20 cellular contexts compared by ENCODE assay signal in genomic region chr22:27439131-27439530, GRCh38.
DNase-seq lines count a peak whose midpoint lies in the region; ATAC-seq, FAIRE-seq and TF ChIP-seq lines count a peak whose summit lies in the region.
"Had no signal": no experiment of that assay in that cellular context is flagged by ENCODE, and none has a peak within 500 bp of the region (broad histone marks: within the 10 kb centered on the region; RNA-seq: fewer than 3 reads in every experiment).

No MANE protein-coding gene starts in this region.

- no peak for TF ChIP-seq CTCF in K562 (IDR thresholded peaks at IDR 0.05 in 2 of 3, conservative IDR thresholded peaks at IDR 0.05 in 1 of 3; ENCODE audit: insufficient read depth in 2 of 3, low read depth in 1 of 3, low read length in 3 of 3)
- TF ChIP-seq CTCF in gastroesophageal sphincter (IDR thresholded peaks at IDR 0.05), result no peak
- no peak for TF ChIP-seq CTCF in tibial artery (IDR thresholded peaks at IDR 0.05)

- no peak for ATAC-seq in K562
- ATAC-seq in gastroesophageal sphincter, result no peak
- ATAC-seq in HG02885 (IDR thresholded peaks at IDR 0.05; ENCODE audit: poor library complexity, unreplicated experiment), result no peak
- ATAC-seq: HepG2, Panc1 had no signal

- no peaks in the 10 kb centered on the region for H3K9me3 ChIP-seq in BLaER1 treated with 17β-estradiol and CSF1 and Interleukin-3, amounts not matched to agents 10 nM and 100 nM (replicated peaks in 1 of 11)
- H3K9me3 ChIP-seq in K562 (replicated peaks; ENCODE audit: control insufficient read depth, insufficient read depth, low read depth, low read length) (no peaks in the 10 kb centered on the region), gastroesophageal sphincter (no peaks in the 10 kb centered on the region), tibial artery (no peaks in the 10 kb centered on the region)
- H3K9me3 ChIP-seq: SJSA1 had no signal

- POLR2A ChIA-PET in K562 (lab: Yijun Ruan, JAX), result no interaction called here

- WGBS in K562 (ENCODE audit: insufficient coverage, low coverage, missing lambda C conversion rate), result 3% methylated on average over 4 of the region's 4 CpGs
- 67 to 72% methylated on average over 3 to 4 of the region's 4 CpGs for WGBS in gastroesophageal sphincter (ENCODE audit: low coverage in 1 of 2), 2 donors

- TF ChIP-seq POLR2A in K562 (conservative IDR thresholded peaks at IDR 0.05) (no peak), gastroesophageal sphincter (IDR thresholded peaks at IDR 0.05) (no peak)

- no peak for TF ChIP-seq RAD21 in K562 (CRISPR knock-in tag; conservative IDR thresholded peaks at IDR 0.05 in 1 of 2, IDR thresholded peaks at IDR 0.05 in 1 of 2)

- DNase-seq in K562 (ENCODE audit: extremely low read depth in 1 of 4, low spot score in 3 of 4) (no peak), tibial artery (no peak), iPS-NIHi7 (ENCODE audit: extremely low spot score) (no peak), NCI-H2081 (lab: John Stamatoyannopoulos, UW) (no peak)
- DNase-seq: CD4-positive, CD25-positive, alpha-beta regulatory T cell; KBM-7; MM.1S; NCI-H1436; NCI-H187 treated with DMSO at 0.1 percent for 48 hours; NCI-H226; NCI-H510A treated with DMSO at 0.1 percent for 48 hours had no signal

- CTCF ChIA-PET in K562 (lab: Yijun Ruan, JAX; ENCODE audit: low intra/inter-chr PET ratio), result no interaction called here

- no peak overlapping the region for H3K27ac ChIP-seq in BLaER1 treated with 17β-estradiol and CSF1 and Interleukin-3, amounts not matched to agents 10 nM and 100 nM
- no peak overlapping the region for H3K27ac ChIP-seq in K562 (ENCODE audit: extremely low read depth, low read depth, low read length)
- peak overlapping the region in 3 of 4 donors; percentile 54 to 64 (median 55) for H3K27ac ChIP-seq in gastroesophageal sphincter
- H3K27ac ChIP-seq in tibial artery, result peak overlapping the region; percentile 50 to 65
- H3K27ac ChIP-seq: HL-60, SJSA1 had no signal

- no peak overlapping the region for H3K4me3 ChIP-seq in BLaER1 treated with 17β-estradiol and CSF1 and Interleukin-3, amounts not matched to agents 10 nM and 100 nM
- H3K4me3 ChIP-seq in K562 (no peak overlapping the region), gastroesophageal sphincter (no peak overlapping the region), tibial artery (no peak overlapping the region)
- H3K4me3 ChIP-seq: SJSA1 had no signal

- H3K4me2 ChIP-seq in BLaER1 treated with 17β-estradiol and CSF1 and Interleukin-3, amounts not matched to agents 10 nM and 100 nM, result peak overlapping the region in 6 of 11 experiments; percentile 11 to 60 (median 40); a peak in 7 of 22 replicates
- no peak overlapping the region for H3K4me2 ChIP-seq in K562 (ENCODE audit: insufficient read depth, low read length)

- peaks cover 19 to 29% (median 26%) of the 10 kb centered on the region in 10 experiments for H3K4me1 ChIP-seq in BLaER1 treated with 17β-estradiol and CSF1 and Interleukin-3, amounts not matched to agents 10 nM and 100 nM
- H3K4me1 ChIP-seq in K562 (replicated peaks in 1 of 2; ENCODE audit: control insufficient read depth in 2 of 2, insufficient read depth in 2 of 2, low read length in 2 of 2), result no peaks in the 10 kb centered on the region
- H3K4me1 ChIP-seq in gastroesophageal sphincter, result peaks cover 0 to 27% (median 12%) of the 10 kb centered on the region in 3 donors
- H3K4me1 ChIP-seq in tibial artery, result peaks cover 0 to 17% (median 12%) of the 10 kb centered on the region in 4 donors
- H3K4me1 ChIP-seq: SJSA1 had no signal

- no peaks in the 10 kb centered on the region for H3K27me3 ChIP-seq in BLaER1 treated with 17β-estradiol and CSF1 and Interleukin-3, amounts not matched to agents 10 nM and 100 nM
- H3K27me3 ChIP-seq in K562 (ENCODE audit: control insufficient read depth in 2 of 2, insufficient read depth in 2 of 2, low read length in 2 of 2) (peaks cover 0 to 32% of the 10 kb centered on the region in 2 experiments; a peak in 3 of 5 replicates), gastroesophageal sphincter (no peaks in the 10 kb centered on the region), tibial artery (no peaks in the 10 kb centered on the region)
- H3K27me3 ChIP-seq: SJSA1 had no signal

- no peaks in the 10 kb centered on the region for H3K36me3 ChIP-seq in BLaER1 treated with 17β-estradiol and CSF1 and Interleukin-3, amounts not matched to agents 10 nM and 100 nM
- no peaks in the 10 kb centered on the region for H3K36me3 ChIP-seq in K562 (ENCODE audit: control insufficient read depth, insufficient read depth, low read length)
- no peaks in the 10 kb centered on the region for H3K36me3 ChIP-seq in gastroesophageal sphincter
- H3K36me3 ChIP-seq in tibial artery, result no peaks in the 10 kb centered on the region
- H3K36me3 ChIP-seq: SJSA1 had no signal

- BruUV-seq in K562 (replicated peaks; lab: Mats Ljungman, UMichigan), result no TSS peak

- no peaks in the 10 kb centered on the region for H3K79me2 ChIP-seq in K562 (ENCODE audit: control insufficient read depth, insufficient read depth, low read length)

- intact Hi-C loops in K562 (cut with micrococcal nuclease) (no loop called here), tibial artery (cut with DNase I; ENCODE audit: low total_unique reads) (no loop called here)

- no peak overlapping the region for H3K9ac ChIP-seq in BLaER1 treated with 17β-estradiol and CSF1 and Interleukin-3, amounts not matched to agents 10 nM and 100 nM
- no peak overlapping the region for H3K9ac ChIP-seq in K562 (ENCODE audit: insufficient read depth in 1 of 2, low read depth in 2 of 2, low read length in 2 of 2)

- no peaks in the 10 kb centered on the region; a peak in 1 of 22 replicates for H4K20me1 ChIP-seq in BLaER1 treated with 17β-estradiol and CSF1 and Interleukin-3, amounts not matched to agents 10 nM and 100 nM
- H4K20me1 ChIP-seq in K562 (replicated peaks; ENCODE audit: control insufficient read depth, insufficient read depth, low read length), result no peaks in the 10 kb centered on the region

- no peak overlapping the region for H2AFZ ChIP-seq in K562 (ENCODE audit: low read depth, low read length)

- FAIRE-seq in K562 (lab: Jason Lieb, UNC), result no peak
- FAIRE-seq: A204.1, GM19239, HepG2 had no signal

- no peak for TF ChIP-seq EP300 in K562 (IDR thresholded peaks at IDR 0.05; ENCODE audit: low read length)
- TF ChIP-seq EP300 in gastroesophageal sphincter (IDR thresholded peaks at IDR 0.05), result no peak

- H3K9me1 ChIP-seq in K562 (ENCODE audit: control insufficient read depth, insufficient read depth, low read length), result no peaks in the 10 kb centered on the region

- in situ Hi-C loops in K562 (cut with MboI), result no loop called here

TF ChIP-seq in K562, 482 proteins besides CTCF, POLR2A, EP300 and RAD21:
- TF ChIP-seq ZFP36 (IDR thresholded peaks at IDR 0.05; ENCODE audit: low read depth, low read length, partially characterized antibody) (peak; percentile 96), HDAC3 (IDR thresholded peaks at IDR 0.05; ENCODE audit: borderline replicate concordance, partially characterized antibody) (no peak), ZNF224 (CRISPR knock-in tag; IDR thresholded peaks at IDR 0.05) (no peak), ZBTB43 (CRISPR knock-in tag; IDR thresholded peaks at IDR 0.05) (no peak), RBM25 (IDR thresholded peaks at IDR 0.05; ENCODE audit: low read depth, low read length, severe bottlenecking) (peak; percentile 78)

Comparison
In these comparisons a context has a peak if more than half of its experiments do, and no peak if none do; other contexts are left out.
1. H3K27ac ChIP-seq: peak in gastroesophageal sphincter (3 of 4) and tibial artery (2 of 2); none in BLaER1 treated with 17β-estradiol and CSF1 and Interleukin-3, amounts not matched to agents 10 nM and 100 nM (0 of 11) and K562 (single experiment).